Comparison of ENCODE assay signal across 8 cellular contexts in genomic region chr12:12441891-12442461, GRCh38.
DNase-seq lines count a peak whose midpoint lies in the region; ATAC-seq, FAIRE-seq and TF ChIP-seq lines count a peak whose summit lies in the region.

No MANE protein-coding gene starts in this region.

- TF ChIP-seq CTCF in bronchial epithelial cell (IDR thresholded peaks at IDR 0.05; ENCODE audit: insufficient read depth, low read length, severe bottlenecking) (no peak), parathyroid adenoma (IDR thresholded peaks at IDR 0.05) (no peak), D721Med (IDR thresholded peaks at IDR 0.05; ENCODE audit: insufficient read depth, missing control alignments) (no peak)

- peak overlapping the region; percentile 94 for H3K27ac Mint-ChIP-seq in T-helper 2 cell treated with Interferon-gamma antibody and Interleukin-4, amounts not matched to agents 5 μg/mL and 100 μg/mL, for 36 hours

- H3K4me1 Mint-ChIP-seq in T-helper 2 cell treated with Interferon-gamma antibody and Interleukin-4, amounts not matched to agents 5 μg/mL and 100 μg/mL, for 36 hours (ENCODE audit: low read depth), result peaks cover 83% of the 10 kb centered on the region

- H3K4me2 ChIP-seq in parathyroid adenoma (ENCODE audit: low read length), result no peak overlapping the region

- peaks cover 11% of the 10 kb centered on the region for H3K79me2 ChIP-seq in parathyroid adenoma

- H2AFZ ChIP-seq in parathyroid adenoma, result no peak overlapping the region

- peak overlapping the region; percentile 25 for H3K27ac ChIP-seq in parathyroid adenoma

- H3K9ac ChIP-seq in parathyroid adenoma, result no peak overlapping the region

- DNase-seq in ELR (ENCODE audit: low read depth) (peak; percentile 28), bronchial epithelial cell (ENCODE audit: low read depth) (peak; percentile 47), D721Med (ENCODE audit: insufficient read length, low spot score) (no peak), urothelium cell line (ENCODE audit: low spot score) (no peak)
- peak; percentile 71 for DNase-seq in T-helper 2 cell treated with Interferon-gamma antibody and Interleukin-4, amounts not matched to agents 5 μg/mL and 100 μg/mL, for 36 hours (ENCODE audit: low spot score)

- H3K9me3 ChIP-seq in parathyroid adenoma (ENCODE audit: control insufficient read depth, low read length), result no peaks in the 10 kb centered on the region

- peak overlapping the region; percentile 38 for H3K4me3 Mint-ChIP-seq in T-helper 2 cell treated with Interferon-gamma antibody and Interleukin-4, amounts not matched to agents 5 μg/mL and 100 μg/mL, for 36 hours

- H3K4me3 ChIP-seq in bronchial epithelial cell (ENCODE audit: low read depth, low read length), result no peak overlapping the region
- no peak overlapping the region for H3K4me3 ChIP-seq in parathyroid adenoma (ENCODE audit: low read depth, low read length)

- H3K27me3 ChIP-seq in bronchial epithelial cell (ENCODE audit: control insufficient read depth, insufficient read depth, low read length) (no peaks in the 10 kb centered on the region), parathyroid adenoma (ENCODE audit: control insufficient read depth, insufficient read depth, low read length) (no peaks in the 10 kb centered on the region)

- H3K9me3 Mint-ChIP-seq in T-helper 2 cell treated with Interferon-gamma antibody and Interleukin-4, amounts not matched to agents 5 μg/mL and 100 μg/mL, for 36 hours, result peaks cover 6% of the 10 kb centered on the region

- H3K4me1 ChIP-seq in parathyroid adenoma, result no peaks in the 10 kb centered on the region

- FAIRE-seq in bronchial epithelial cell (lab: Jason Lieb, UNC), result no peak
- no peak for FAIRE-seq in D721Med (lab: Jason Lieb, UNC)
- FAIRE-seq in urothelium cell line (lab: Jason Lieb, UNC), result no peak

- H3K27me3 Mint-ChIP-seq in T-helper 2 cell treated with Interferon-gamma antibody and Interleukin-4, amounts not matched to agents 5 μg/mL and 100 μg/mL, for 36 hours (ENCODE audit: low read depth), result no peaks in the 10 kb centered on the region

- ATAC-seq in GM21528 (IDR thresholded peaks at IDR 0.05; ENCODE audit: low FRiP score, unreplicated experiment) (no peak), GM21381 (IDR thresholded peaks at IDR 0.05; ENCODE audit: unreplicated experiment) (no peak)

- no peaks in the 10 kb centered on the region for H3K36me3 ChIP-seq in bronchial epithelial cell (ENCODE audit: control insufficient read depth, insufficient read depth, low read length)
- no peaks in the 10 kb centered on the region for H3K36me3 ChIP-seq in parathyroid adenoma (ENCODE audit: control insufficient read depth, insufficient read depth, low read length)

- H3K36me3 Mint-ChIP-seq in T-helper 2 cell treated with Interferon-gamma antibody and Interleukin-4, amounts not matched to agents 5 μg/mL and 100 μg/mL, for 36 hours (ENCODE audit: low read depth), result peaks cover 21% of the 10 kb centered on the region

Comparison
In these comparisons a context has a peak if more than half of its experiments do, and no peak if none do; other contexts are left out.
1. DNase-seq: peak in ELR (single experiment), T-helper 2 cell treated with Interferon-gamma antibody and Interleukin-4, amounts not matched to agents 5 μg/mL and 100 μg/mL, for 36 hours (single experiment) and bronchial epithelial cell (single experiment); none in D721Med (single experiment) and urothelium cell line (single experiment).